In the genomic region with DNA sequence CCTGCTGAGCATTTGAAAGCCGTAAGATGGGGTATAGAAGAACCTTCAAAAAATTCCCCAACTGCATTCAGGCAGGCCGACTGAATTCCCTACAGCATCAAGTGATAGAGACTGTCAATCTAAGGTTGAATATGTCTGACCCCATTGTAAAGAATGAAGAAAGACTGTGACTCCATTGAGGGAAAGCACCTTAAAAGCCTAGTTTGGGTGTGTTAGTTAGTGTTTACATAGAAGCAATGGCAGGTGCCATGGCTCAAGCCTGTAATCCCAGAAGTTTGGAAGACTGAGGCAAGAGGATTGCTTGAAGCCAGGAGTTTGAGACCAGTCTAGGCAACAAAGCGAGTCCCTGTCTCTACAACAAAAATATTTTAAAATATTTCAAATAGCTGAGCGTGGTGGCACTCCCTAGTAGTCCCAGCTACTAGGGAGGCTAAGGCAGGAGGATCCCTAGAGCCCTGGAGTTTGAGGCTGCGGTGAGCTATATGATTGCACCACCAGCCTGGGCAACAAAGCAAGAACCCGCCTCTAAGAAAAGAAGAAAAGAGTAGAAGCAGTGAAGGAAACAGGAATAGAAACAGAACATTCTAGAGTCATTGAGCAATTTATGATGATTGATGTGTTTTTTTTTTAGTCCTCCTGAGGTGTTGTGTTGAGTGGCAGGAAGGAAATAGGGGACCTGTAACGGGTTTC, we compare ENCODE assay signal across 1 cellular context.
A peak's percentile ranks its signal among the peaks of the same experiment; 100 is the strongest.
TF ChIP-seq lines count a peak whose summit lies in the region.

No MANE protein-coding gene starts in this region.

TF ChIP-seq in K562, 482 proteins besides CTCF, POLR2A, EP300 and RAD21 (continued from another document and continues in another):
- TF ChIP-seq SPI1 (IDR thresholded peaks at IDR 0.05; ENCODE audit: borderline replicate concordance, low read depth, low read length) (no peak), ZNF12 (CRISPR knock-in tag; IDR thresholded peaks at IDR 0.05) (no peak), RAD51 (IDR thresholded peaks at IDR 0.05; ENCODE audit: borderline replicate concordance, low read depth) (no peak), U2AF1 (optimal IDR thresholded peaks at IDR 0.05; ENCODE audit: low read depth, low read length) (no peak), PHF21A (IDR thresholded peaks at IDR 0.05; ENCODE audit: borderline replicate concordance, low read depth) (no peak), TCF7 (IDR thresholded peaks at IDR 0.05; ENCODE audit: borderline replicate concordance) (no peak), ELF2 (CRISPR knock-in tag; IDR thresholded peaks at IDR 0.05) (no peak), SRSF7 (optimal IDR thresholded peaks at IDR 0.05; ENCODE audit: low read depth, low read length) (no peak), EZH2 (IDR thresholded peaks at IDR 0.05; ENCODE audit: borderline replicate concordance, low read depth, low read length) (no peak), NR4A1 (CRISPR knock-in tag; IDR thresholded peaks at IDR 0.05) (no peak), NR4A1 (tag; IDR thresholded peaks at IDR 0.05) (no peak; the same call in 1 of the 2 replicates), ZNF431 (CRISPR knock-in tag; IDR thresholded peaks at IDR 0.05) (no peak), PRMT5 (CRISPR knock-in tag; IDR thresholded peaks at IDR 0.05) (no peak), ZNF253 (CRISPR knock-in tag; conservative IDR thresholded peaks at IDR 0.05) (no peak), PHB (CRISPR knock-in tag; IDR thresholded peaks at IDR 0.05) (peak; percentile 67; the same call in 1 of the 2 replicates), RFX1 (IDR thresholded peaks at IDR 0.05) (peak; percentile 61), TEAD4 (IDR thresholded peaks at IDR 0.05; ENCODE audit: low read length) (no peak), TEAD4 (CRISPR knock-in tag; IDR thresholded peaks at IDR 0.05; ENCODE audit: borderline replicate concordance) (no peak), ZNF134 (CRISPR knock-in tag; conservative IDR thresholded peaks at IDR 0.05) (no peak), KAT8 (IDR thresholded peaks at IDR 0.05; ENCODE audit: low read depth) (peak; percentile 12; the same call in 1 of the 2 replicates), CCNT2 (IDR thresholded peaks at IDR 0.05; ENCODE audit: borderline replicate concordance, extremely low read depth, insufficient read length, low read depth, low read length) (no peak), EGR1 (conservative IDR thresholded peaks at IDR 0.05) (no peak), ZNF561 (CRISPR knock-in tag; conservative IDR thresholded peaks at IDR 0.05) (no peak), GABPA (tag; conservative IDR thresholded peaks at IDR 0.05; ENCODE audit: low read depth) (no peak), CAMTA2 (CRISPR knock-in tag; conservative IDR thresholded peaks at IDR 0.05) (no peak), BMI1 (IDR thresholded peaks at IDR 0.05; ENCODE audit: low read length) (no peak), ZBTB8A (IDR thresholded peaks at IDR 0.05; ENCODE audit: partially characterized antibody) (no peak), MCM3 (IDR thresholded peaks at IDR 0.05) (no peak), ZNF79 (CRISPR knock-in tag; IDR thresholded peaks at IDR 0.05; ENCODE audit: low read depth) (no peak), LCOR (CRISPR knock-in tag; IDR thresholded peaks at IDR 0.05) (no peak), DACH1 (IDR thresholded peaks at IDR 0.05; ENCODE audit: partially characterized antibody) (no peak), TARDBP (IDR thresholded peaks at IDR 0.05) (no peak), MAFG (tag; conservative IDR thresholded peaks at IDR 0.05) (no peak; the same call in 1 of the 2 replicates), MYC (IDR thresholded peaks at IDR 0.05; ENCODE audit: low read depth, low read length) (no peak), MYC (CRISPR knock-in tag; IDR thresholded peaks at IDR 0.05; ENCODE audit: borderline replicate concordance, low read depth) (no peak), ZNF586 (CRISPR knock-in tag; conservative IDR thresholded peaks at IDR 0.05) (no peak), POLR3A (IDR thresholded peaks at IDR 0.05; ENCODE audit: borderline replicate concordance, extremely low read depth, insufficient read depth, insufficient read length) (no peak)
- TF ChIP-seq, protein P1, sequence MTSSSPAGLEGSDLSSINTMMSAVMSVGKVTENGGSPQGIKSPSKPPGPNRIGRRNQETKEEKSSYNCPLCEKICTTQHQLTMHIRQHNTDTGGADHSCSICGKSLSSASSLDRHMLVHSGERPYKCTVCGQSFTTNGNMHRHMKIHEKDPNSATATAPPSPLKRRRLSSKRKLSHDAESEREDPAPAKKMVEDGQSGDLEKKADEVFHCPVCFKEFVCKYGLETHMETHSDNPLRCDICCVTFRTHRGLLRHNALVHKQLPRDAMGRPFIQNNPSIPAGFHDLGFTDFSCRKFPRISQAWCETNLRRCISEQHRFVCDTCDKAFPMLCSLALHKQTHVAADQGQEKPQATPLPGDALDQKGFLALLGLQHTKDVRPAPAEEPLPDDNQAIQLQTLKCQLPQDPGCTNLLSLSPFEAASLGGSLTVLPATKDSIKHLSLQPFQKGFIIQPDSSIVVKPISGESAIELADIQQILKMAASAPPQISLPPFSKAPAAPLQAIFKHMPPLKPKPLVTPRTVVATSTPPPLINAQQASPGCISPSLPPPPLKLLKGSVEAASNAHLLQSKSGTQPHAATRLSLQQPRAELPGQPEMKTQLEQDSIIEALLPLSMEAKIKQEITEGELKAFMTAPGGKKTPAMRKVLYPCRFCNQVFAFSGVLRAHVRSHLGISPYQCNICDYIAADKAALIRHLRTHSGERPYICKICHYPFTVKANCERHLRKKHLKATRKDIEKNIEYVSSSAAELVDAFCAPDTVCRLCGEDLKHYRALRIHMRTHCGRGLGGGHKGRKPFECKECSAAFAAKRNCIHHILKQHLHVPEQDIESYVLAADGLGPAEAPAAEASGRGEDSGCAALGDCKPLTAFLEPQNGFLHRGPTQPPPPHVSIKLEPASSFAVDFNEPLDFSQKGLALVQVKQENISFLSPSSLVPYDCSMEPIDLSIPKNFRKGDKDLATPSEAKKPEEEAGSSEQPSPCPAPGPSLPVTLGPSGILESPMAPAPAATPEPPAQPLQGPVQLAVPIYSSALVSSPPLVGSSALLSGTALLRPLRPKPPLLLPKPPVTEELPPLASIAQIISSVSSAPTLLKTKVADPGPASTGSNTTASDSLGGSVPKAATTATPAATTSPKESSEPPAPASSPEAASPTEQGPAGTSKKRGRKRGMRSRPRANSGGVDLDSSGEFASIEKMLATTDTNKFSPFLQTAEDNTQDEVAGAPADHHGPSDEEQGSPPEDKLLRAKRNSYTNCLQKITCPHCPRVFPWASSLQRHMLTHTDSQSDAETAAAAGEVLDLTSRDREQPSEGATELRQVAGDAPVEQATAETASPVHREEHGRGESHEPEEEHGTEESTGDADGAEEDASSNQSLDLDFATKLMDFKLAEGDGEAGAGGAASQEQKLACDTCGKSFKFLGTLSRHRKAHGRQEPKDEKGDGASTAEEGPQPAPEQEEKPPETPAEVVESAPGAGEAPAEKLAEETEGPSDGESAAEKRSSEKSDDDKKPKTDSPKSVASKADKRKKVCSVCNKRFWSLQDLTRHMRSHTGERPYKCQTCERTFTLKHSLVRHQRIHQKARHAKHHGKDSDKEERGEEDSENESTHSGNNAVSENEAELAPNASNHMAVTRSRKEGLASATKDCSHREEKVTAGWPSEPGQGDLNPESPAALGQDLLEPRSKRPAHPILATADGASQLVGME (CRISPR knock-in tag; IDR thresholded peaks at IDR 0.05), result no peak
- TF ChIP-seq, protein P2, sequence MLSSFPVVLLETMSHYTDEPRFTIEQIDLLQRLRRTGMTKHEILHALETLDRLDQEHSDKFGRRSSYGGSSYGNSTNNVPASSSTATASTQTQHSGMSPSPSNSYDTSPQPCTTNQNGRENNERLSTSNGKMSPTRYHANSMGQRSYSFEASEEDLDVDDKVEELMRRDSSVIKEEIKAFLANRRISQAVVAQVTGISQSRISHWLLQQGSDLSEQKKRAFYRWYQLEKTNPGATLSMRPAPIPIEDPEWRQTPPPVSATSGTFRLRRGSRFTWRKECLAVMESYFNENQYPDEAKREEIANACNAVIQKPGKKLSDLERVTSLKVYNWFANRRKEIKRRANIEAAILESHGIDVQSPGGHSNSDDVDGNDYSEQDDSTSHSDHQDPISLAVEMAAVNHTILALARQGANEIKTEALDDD (IDR thresholded peaks at IDR 0.05), result no peak; the same call in 1 of the 2 replicates
- TF ChIP-seq, protein P3, sequence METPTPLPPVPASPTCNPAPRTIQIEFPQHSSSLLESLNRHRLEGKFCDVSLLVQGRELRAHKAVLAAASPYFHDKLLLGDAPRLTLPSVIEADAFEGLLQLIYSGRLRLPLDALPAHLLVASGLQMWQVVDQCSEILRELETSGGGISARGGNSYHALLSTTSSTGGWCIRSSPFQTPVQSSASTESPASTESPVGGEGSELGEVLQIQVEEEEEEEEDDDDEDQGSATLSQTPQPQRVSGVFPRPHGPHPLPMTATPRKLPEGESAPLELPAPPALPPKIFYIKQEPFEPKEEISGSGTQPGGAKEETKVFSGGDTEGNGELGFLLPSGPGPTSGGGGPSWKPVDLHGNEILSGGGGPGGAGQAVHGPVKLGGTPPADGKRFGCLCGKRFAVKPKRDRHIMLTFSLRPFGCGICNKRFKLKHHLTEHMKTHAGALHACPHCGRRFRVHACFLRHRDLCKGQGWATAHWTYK (CRISPR knock-in tag; IDR thresholded peaks at IDR 0.05), result no peak
- TF ChIP-seq, protein P4, sequence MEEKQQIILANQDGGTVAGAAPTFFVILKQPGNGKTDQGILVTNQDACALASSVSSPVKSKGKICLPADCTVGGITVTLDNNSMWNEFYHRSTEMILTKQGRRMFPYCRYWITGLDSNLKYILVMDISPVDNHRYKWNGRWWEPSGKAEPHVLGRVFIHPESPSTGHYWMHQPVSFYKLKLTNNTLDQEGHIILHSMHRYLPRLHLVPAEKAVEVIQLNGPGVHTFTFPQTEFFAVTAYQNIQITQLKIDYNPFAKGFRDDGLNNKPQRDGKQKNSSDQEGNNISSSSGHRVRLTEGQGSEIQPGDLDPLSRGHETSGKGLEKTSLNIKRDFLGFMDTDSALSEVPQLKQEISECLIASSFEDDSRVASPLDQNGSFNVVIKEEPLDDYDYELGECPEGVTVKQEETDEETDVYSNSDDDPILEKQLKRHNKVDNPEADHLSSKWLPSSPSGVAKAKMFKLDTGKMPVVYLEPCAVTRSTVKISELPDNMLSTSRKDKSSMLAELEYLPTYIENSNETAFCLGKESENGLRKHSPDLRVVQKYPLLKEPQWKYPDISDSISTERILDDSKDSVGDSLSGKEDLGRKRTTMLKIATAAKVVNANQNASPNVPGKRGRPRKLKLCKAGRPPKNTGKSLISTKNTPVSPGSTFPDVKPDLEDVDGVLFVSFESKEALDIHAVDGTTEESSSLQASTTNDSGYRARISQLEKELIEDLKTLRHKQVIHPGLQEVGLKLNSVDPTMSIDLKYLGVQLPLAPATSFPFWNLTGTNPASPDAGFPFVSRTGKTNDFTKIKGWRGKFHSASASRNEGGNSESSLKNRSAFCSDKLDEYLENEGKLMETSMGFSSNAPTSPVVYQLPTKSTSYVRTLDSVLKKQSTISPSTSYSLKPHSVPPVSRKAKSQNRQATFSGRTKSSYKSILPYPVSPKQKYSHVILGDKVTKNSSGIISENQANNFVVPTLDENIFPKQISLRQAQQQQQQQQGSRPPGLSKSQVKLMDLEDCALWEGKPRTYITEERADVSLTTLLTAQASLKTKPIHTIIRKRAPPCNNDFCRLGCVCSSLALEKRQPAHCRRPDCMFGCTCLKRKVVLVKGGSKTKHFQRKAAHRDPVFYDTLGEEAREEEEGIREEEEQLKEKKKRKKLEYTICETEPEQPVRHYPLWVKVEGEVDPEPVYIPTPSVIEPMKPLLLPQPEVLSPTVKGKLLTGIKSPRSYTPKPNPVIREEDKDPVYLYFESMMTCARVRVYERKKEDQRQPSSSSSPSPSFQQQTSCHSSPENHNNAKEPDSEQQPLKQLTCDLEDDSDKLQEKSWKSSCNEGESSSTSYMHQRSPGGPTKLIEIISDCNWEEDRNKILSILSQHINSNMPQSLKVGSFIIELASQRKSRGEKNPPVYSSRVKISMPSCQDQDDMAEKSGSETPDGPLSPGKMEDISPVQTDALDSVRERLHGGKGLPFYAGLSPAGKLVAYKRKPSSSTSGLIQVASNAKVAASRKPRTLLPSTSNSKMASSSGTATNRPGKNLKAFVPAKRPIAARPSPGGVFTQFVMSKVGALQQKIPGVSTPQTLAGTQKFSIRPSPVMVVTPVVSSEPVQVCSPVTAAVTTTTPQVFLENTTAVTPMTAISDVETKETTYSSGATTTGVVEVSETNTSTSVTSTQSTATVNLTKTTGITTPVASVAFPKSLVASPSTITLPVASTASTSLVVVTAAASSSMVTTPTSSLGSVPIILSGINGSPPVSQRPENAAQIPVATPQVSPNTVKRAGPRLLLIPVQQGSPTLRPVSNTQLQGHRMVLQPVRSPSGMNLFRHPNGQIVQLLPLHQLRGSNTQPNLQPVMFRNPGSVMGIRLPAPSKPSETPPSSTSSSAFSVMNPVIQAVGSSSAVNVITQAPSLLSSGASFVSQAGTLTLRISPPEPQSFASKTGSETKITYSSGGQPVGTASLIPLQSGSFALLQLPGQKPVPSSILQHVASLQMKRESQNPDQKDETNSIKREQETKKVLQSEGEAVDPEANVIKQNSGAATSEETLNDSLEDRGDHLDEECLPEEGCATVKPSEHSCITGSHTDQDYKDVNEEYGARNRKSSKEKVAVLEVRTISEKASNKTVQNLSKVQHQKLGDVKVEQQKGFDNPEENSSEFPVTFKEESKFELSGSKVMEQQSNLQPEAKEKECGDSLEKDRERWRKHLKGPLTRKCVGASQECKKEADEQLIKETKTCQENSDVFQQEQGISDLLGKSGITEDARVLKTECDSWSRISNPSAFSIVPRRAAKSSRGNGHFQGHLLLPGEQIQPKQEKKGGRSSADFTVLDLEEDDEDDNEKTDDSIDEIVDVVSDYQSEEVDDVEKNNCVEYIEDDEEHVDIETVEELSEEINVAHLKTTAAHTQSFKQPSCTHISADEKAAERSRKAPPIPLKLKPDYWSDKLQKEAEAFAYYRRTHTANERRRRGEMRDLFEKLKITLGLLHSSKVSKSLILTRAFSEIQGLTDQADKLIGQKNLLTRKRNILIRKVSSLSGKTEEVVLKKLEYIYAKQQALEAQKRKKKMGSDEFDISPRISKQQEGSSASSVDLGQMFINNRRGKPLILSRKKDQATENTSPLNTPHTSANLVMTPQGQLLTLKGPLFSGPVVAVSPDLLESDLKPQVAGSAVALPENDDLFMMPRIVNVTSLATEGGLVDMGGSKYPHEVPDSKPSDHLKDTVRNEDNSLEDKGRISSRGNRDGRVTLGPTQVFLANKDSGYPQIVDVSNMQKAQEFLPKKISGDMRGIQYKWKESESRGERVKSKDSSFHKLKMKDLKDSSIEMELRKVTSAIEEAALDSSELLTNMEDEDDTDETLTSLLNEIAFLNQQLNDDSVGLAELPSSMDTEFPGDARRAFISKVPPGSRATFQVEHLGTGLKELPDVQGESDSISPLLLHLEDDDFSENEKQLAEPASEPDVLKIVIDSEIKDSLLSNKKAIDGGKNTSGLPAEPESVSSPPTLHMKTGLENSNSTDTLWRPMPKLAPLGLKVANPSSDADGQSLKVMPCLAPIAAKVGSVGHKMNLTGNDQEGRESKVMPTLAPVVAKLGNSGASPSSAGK (IDR thresholded peaks at IDR 0.05), result peak; percentile 10; the same call in 1 of the 2 replicates
